16 cellular contexts compared by ENCODE assay signal in the genomic region with DNA sequence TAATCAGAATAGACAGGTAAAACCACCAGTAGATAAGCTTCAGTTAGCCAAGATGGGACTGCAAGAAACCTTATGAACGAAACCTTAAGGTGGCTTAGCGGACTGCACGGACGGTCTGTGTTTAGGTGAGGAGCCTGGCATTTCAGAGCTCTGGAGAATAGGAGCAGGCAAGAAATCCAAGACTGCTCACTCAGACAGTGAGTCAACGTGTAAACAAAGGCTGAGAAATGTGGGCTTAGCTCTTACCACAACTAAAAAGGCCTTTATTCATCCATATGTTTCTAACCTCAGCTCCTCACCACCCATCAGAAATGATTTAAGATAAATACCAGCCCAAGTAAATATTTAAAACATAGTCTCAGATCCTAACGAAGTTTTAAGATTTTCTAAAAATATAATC.
A peak's percentile ranks its signal among the peaks of the same experiment; 100 is the strongest.
DNase-seq lines count a peak whose midpoint lies in the region; TF ChIP-seq lines count a peak whose summit lies in the region.
"Had no signal": no experiment of that assay in that cellular context is flagged by ENCODE, and none has a peak within 500 bp of the region (broad histone marks: within the 10 kb centered on the region; RNA-seq: fewer than 3 reads in every experiment).

No MANE protein-coding gene starts in this region.

- intact Hi-C loops in cardiac septum (cut with DNase I): no loop called here

- DNase-seq in AG09309 (ENCODE audit: low read depth) (peak; percentile 23), HT-29 (ENCODE audit: low spot score) (peak; percentile 77), brain pericyte (ENCODE audit: low read depth, low spot score) (peak; percentile 8), kidney glomerular epithelial cell (lab: John Stamatoyannopoulos, UW) (peak; percentile 59), cardiac septum (ENCODE audit: low spot score) (no peak), dermis blood vessel endothelial cell (no peak), GDM1 (lab: John Stamatoyannopoulos, UW) (no peak), foreskin melanocyte (no peak)
- DNase-seq: ACHN; activated naive CD8-positive, alpha-beta T cell treated with anti-CD3 and anti-CD28 coated beads for 36 hours; KBM-7; NCI-H1694 treated with DMSO at 0.1 percent for 48 hours; NCI-H748 treated with DMSO at 0.1 percent for 48 hours; Peyer's patch; stimulated activated CD4-positive, alpha-beta T cell treated with anti-CD3 and anti-CD28 coated beads, Interleukin-12 subunit alpha, Interleukin-12 subunit beta, amount 100 ng/mL, for 4 hours; T-helper 1 cell had no signal

- H3K4me3 ChIP-seq in AG09309 (ENCODE audit: control insufficient read depth, low read depth, low read length): no peak overlapping the region
- H3K4me3 ChIP-seq: Peyer's patch had no signal

- TF ChIP-seq CTCF in AG09309 (IDR thresholded peaks at IDR 0.05; ENCODE audit: control insufficient read depth, insufficient read depth, low read depth, low read length, missing control alignments): no peak

Comparison
In these comparisons a context has a peak if more than half of its experiments do, and no peak if none do; other contexts are left out.
1. DNase-seq: peak in AG09309 (single experiment), HT-29 (single experiment), brain pericyte (single experiment) and kidney glomerular epithelial cell (single experiment); none in cardiac septum (single experiment), dermis blood vessel endothelial cell (single experiment), GDM1 (single experiment) and foreskin melanocyte (single experiment).